ENCODE assay signal across 8 cellular contexts in the genomic region with DNA sequence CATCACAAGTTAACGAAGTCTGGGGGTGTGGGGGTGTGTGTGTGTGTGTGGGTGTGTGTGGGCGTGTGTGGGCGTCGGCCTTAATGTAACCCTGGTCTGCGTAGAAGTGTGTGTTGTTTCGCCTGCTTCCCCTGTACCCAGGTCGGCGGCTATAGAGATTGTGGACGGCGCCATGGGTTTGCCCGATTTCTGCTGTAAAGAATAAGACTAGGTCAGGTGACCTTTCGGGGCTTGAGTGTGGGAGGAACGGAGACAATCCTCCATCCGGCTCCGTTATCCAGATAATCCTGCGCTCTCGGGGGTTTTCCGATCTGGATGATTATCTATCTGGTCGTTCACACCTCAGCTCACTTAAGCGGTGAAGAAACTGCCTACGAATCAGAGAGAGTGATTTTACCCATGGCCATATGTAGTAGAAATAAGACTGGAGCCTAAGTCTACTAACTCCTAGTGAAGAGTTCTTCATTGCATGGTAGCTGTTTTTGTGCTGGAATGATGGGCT. TPM values are rescaled to one million over a fixed set of nuclear protein-coding genes. Genes with fewer than 3 reads are reported as not detected.
DNase-seq lines count a peak whose midpoint lies in the region; ATAC-seq and TF ChIP-seq lines count a peak whose summit lies in the region.

No MANE protein-coding gene starts in this region.

- peak overlapping the region; percentile 79 for H3K27ac ChIP-seq in OCI-LY1 (ENCODE audit: low read depth, low read length, poor library complexity, severe bottlenecking)

- no peaks in the 10 kb centered on the region for H3K27me3 ChIP-seq in OCI-LY1 (ENCODE audit: insufficient read depth, low read length)

- DNase-seq in SIG-M5 treated with dmso at 0.1 percent for 504 hours (lab: John Stamatoyannopoulos, UW; ENCODE audit: unreplicated experiment) = peak; percentile 43
- DNase-seq in SIG-M5 (lab: John Stamatoyannopoulos, UW) = no peak
- DNase-seq in activated naive CD4-positive, alpha-beta T cell treated with anti-CD3 and anti-CD28 coated beads for 36 hours = peak; percentile 65
- DNase-seq in left cardiac atrium = peak; percentile 34
- peak; percentile 47 for DNase-seq in putamen (ENCODE audit: low spot score)
- no peak for DNase-seq in NCI-H446 treated with DMSO at 0.1 percent for 48 hours (lab: John Stamatoyannopoulos, UW)

- intact Hi-C loops in activated naive CD4-positive, alpha-beta T cell treated with anti-CD3 and anti-CD28 coated beads for 36 hours (cut with micrococcal nuclease) = loop anchor here (1.0 to 10.0 kb wide), 5 partner anchors 54 to 573 kb away; partner anchors contain the start of genes ASXL2 and DTNB
- intact Hi-C loops in left cardiac atrium (cut with DNase I) = no loop called here

- H3K9me2 ChIP-seq in OCI-LY1 (ENCODE audit: low read depth, low read length) = no peaks in the 10 kb centered on the region

- peak overlapping the region; percentile 89 for H3K4me2 ChIP-seq in OCI-LY1 (ENCODE audit: low read length)

- H2AFZ ChIP-seq in OCI-LY1 (ENCODE audit: low read length) = no peak overlapping the region

- H3K9me3 ChIP-seq in OCI-LY1 (ENCODE audit: low read length) = no peaks in the 10 kb centered on the region

- no peaks in the 10 kb centered on the region for H3K27me3 Mint-ChIP-seq in activated naive CD4-positive, alpha-beta T cell treated with anti-CD3 and anti-CD28 coated beads for 36 hours (ENCODE audit: low read depth)

- peak overlapping the region; percentile 87 for H3K4me3 ChIP-seq in OCI-LY1 (ENCODE audit: low read depth, low read length, poor library complexity, severe bottlenecking)

- peaks cover 1% of the 10 kb centered on the region for H3K36me3 Mint-ChIP-seq in activated naive CD4-positive, alpha-beta T cell treated with anti-CD3 and anti-CD28 coated beads for 36 hours (ENCODE audit: low read depth)

- H3K9me3 Mint-ChIP-seq in activated naive CD4-positive, alpha-beta T cell treated with anti-CD3 and anti-CD28 coated beads for 36 hours = no peaks in the 10 kb centered on the region

- H3K4me1 Mint-ChIP-seq in activated naive CD4-positive, alpha-beta T cell treated with anti-CD3 and anti-CD28 coated beads for 36 hours (ENCODE audit: low read depth) = peaks cover 47% of the 10 kb centered on the region

- peak; percentile 20 for ATAC-seq in HG02973 (IDR thresholded peaks at IDR 0.05; ENCODE audit: unreplicated experiment)
- peak; percentile 13 to 43 for ATAC-seq in left cardiac atrium

- no peaks in the 10 kb centered on the region for H3F3A ChIP-seq in OCI-LY1 (ENCODE audit: insufficient read depth, low read length)

- no peaks in the 10 kb centered on the region for H3K36me3 ChIP-seq in OCI-LY1 (ENCODE audit: insufficient read depth, low read length)

- H3K79me2 ChIP-seq in OCI-LY1 (ENCODE audit: insufficient read depth, low read length) = peaks cover 74% of the 10 kb centered on the region

- peak overlapping the region; percentile 97 for H3K27ac Mint-ChIP-seq in activated naive CD4-positive, alpha-beta T cell treated with anti-CD3 and anti-CD28 coated beads for 36 hours

- H3K9ac ChIP-seq in OCI-LY1 (ENCODE audit: low read length) = peak overlapping the region; percentile 92

- peak overlapping the region; percentile 99 for H3K4me3 Mint-ChIP-seq in activated naive CD4-positive, alpha-beta T cell treated with anti-CD3 and anti-CD28 coated beads for 36 hours

- CTCF ChIA-PET in activated naive CD4-positive, alpha-beta T cell treated with anti-CD3 and anti-CD28 coated beads for 36 hours (lab: Charles Lee) = interaction anchor here (1.2 kb wide), 1 partner anchor 297 kb away, joined by 3 read pairs; no protein-coding TSS in a partner anchor

- TF ChIP-seq CTCF in OCI-LY1 (IDR thresholded peaks at IDR 0.05; ENCODE audit: low read length) = no peak

- no peaks in the 10 kb centered on the region for H4K20me1 ChIP-seq in OCI-LY1 (ENCODE audit: insufficient read depth, low read length)

- peaks cover 51% of the 10 kb centered on the region for H3K4me1 ChIP-seq in OCI-LY1 (ENCODE audit: insufficient read depth, low read length, severe bottlenecking)

RNA-seq across cellular contexts. Expression of gene HADHB, which starts 0.5 kb away (rescaled TPM):
- 10 to 100 TPM; 65.1 to 67.6 TPM for total RNA-seq in activated naive CD4-positive, alpha-beta T cell treated with anti-CD3 and anti-CD28 coated beads for 36 hours
- total RNA-seq in left cardiac atrium = 100 to 1,000 TPM; 711 to 792 TPM

RNA-seq across cellular contexts. Expression of gene HADHA, which starts 0.8 kb away (rescaled TPM):
- total RNA-seq in activated naive CD4-positive, alpha-beta T cell treated with anti-CD3 and anti-CD28 coated beads for 36 hours = 100 to 1,000 TPM; 117 to 123 TPM
- total RNA-seq in left cardiac atrium = 100 to 1,000 TPM; 330 to 349 TPM

Comparison
In these comparisons a context has a peak if more than half of its experiments do, and no peak if none do; other contexts are left out.
1. DNase-seq: peak in SIG-M5 treated with dmso at 0.1 percent for 504 hours (single experiment), activated naive CD4-positive, alpha-beta T cell treated with anti-CD3 and anti-CD28 coated beads for 36 hours (single experiment), left cardiac atrium (single experiment) and putamen (single experiment); none in SIG-M5 (single experiment) and NCI-H446 treated with DMSO at 0.1 percent for 48 hours (single experiment).
2. RNA of gene HADHB, which starts 0.5 kb away (total RNA-seq): 711 to 792 TPM in left cardiac atrium; 65.1 to 67.6 TPM in activated naive CD4-positive, alpha-beta T cell treated with anti-CD3 and anti-CD28 coated beads for 36 hours; every median in the first group is over 10 times any median in the second.